In the genomic region with DNA sequence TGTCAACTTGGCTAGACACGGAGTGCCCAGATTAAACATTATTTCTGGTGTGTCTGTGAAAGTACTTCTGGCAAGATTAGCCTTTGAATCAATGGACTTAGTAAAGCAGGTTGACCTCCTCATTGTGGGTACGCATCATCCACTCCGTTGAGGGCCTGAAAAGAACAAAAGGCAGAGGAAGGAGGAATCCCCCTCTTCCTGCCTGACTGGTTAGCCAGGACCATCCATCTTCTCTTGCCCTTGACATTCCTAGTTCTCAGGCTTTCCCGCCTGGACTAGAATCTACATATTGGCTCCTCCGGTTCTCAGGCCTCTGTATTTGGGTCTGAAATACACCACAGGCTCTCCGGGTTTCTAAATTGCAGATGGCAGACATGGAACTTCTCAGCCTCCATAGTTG, we compare ENCODE assay signal across 1 cellular context.
TF ChIP-seq lines count a peak whose summit lies in the region.

No MANE protein-coding gene starts in this region.

TF ChIP-seq in H1, 55 proteins besides CTCF, POLR2A, EP300 and RAD21 (continued from another document):
- TF ChIP-seq CHD7 (IDR thresholded peaks at IDR 0.05; ENCODE audit: insufficient replicate concordance, low read length): no peak
- TF ChIP-seq BACH1 (IDR thresholded peaks at IDR 0.05; ENCODE audit: low read length): no peak
